12 cellular contexts compared by ENCODE assay signal in genomic region chr2:71926098-71926466, GRCh38.
"Had no signal": no experiment of that assay in that cellular context is flagged by ENCODE, and none has a peak within 500 bp of the region (broad histone marks: within the 10 kb centered on the region; RNA-seq: fewer than 3 reads in every experiment).

No MANE protein-coding gene starts in this region.

- H3K4me1 ChIP-seq: esophagus muscularis mucosa had no signal

- H3K27me3 ChIP-seq: brain microvascular endothelial cell, dorsolateral prefrontal cortex, esophagus muscularis mucosa, right lobe of liver, upper lobe of left lung had no signal

- H3K9me3 ChIP-seq: esophagus muscularis mucosa, right lobe of liver, upper lobe of left lung had no signal

- DNase-seq: activated CD4-positive, alpha-beta T cell treated with anti-CD3 and anti-CD28 coated beads for 4 hours; activated gamma-delta T cell treated with Interleukin-2 at 50 U/mL for 16 hours; activated naive CD8-positive, alpha-beta T cell treated with anti-CD3 and anti-CD28 coated beads for 36 hours; activated T-cell treated with anti-CD3 and anti-CD28 coated beads, Interleukin-2, amount 50 U/mL, for 4 hours; brain microvascular endothelial cell; foreskin fibroblast; right lobe of liver; stimulated activated CD4-positive, alpha-beta T cell treated with anti-CD3 and anti-CD28 coated beads, Interleukin-2, amount 100 ng/mL, for 24 hours; stimulated activated naive B cell treated with anti-CD40 and anti-IgM and Interleukin-4, amounts not matched to agents 10 μg/mL and 1 μg/mL and 100 μg/mL, for 72 hours had no signal

- H3K4me3 ChIP-seq: dorsolateral prefrontal cortex, esophagus muscularis mucosa, right lobe of liver, upper lobe of left lung had no signal

- H3K27ac ChIP-seq: brain microvascular endothelial cell, esophagus muscularis mucosa, right lobe of liver, upper lobe of left lung had no signal

- H3K36me3 ChIP-seq: brain microvascular endothelial cell, esophagus muscularis mucosa, right lobe of liver, upper lobe of left lung had no signal
